In genomic region chr20:440636-441035, GRCh38 we compare ENCODE assay signal across 20 cellular contexts.
"Had no signal": no experiment of that assay in that cellular context is flagged by ENCODE, and none has a peak within 500 bp of the region (broad histone marks: within the 10 kb centered on the region; RNA-seq: fewer than 3 reads in every experiment).

No MANE protein-coding gene starts in this region.

- H3K9me3 ChIP-seq: body of pancreas, stomach had no signal

- ATAC-seq: activated T-cell treated with anti-CD3 and anti-CD28 coated beads, Interleukin-2, amount 50 U/mL, for 72 hours; body of pancreas; foreskin keratinocyte; left lobe of liver had no signal

- H3K4me3 ChIP-seq: body of pancreas, dorsolateral prefrontal cortex, lung, stomach had no signal

- DNase-seq: activated CD4-positive, alpha-beta T cell treated with anti-CD3 and anti-CD28 coated beads, Interleukin-2, amount 50 U/mL, for 1 hour; activated CD8-positive, alpha-beta memory T cell treated with anti-CD3 and anti-CD28 coated beads for 24 hours; activated gamma-delta T cell; activated naive CD8-positive, alpha-beta T cell treated with anti-CD3 and anti-CD28 coated beads for 36 hours; activated T-cell treated with anti-CD3 and anti-CD28 coated beads, Interleukin-2, amount 50 U/mL, for 72 hours; amygdala; body of pancreas; caudate nucleus; dorsolateral prefrontal cortex; foreskin keratinocyte; hippocampal formation; kidney; occipital lobe; retina; stimulated activated CD4-positive, alpha-beta T cell treated with anti-CD3 and anti-CD28 coated beads, Interleukin-12 subunit alpha, Interleukin-12 subunit beta, amount 100 ng/mL, for 4 hours; stimulated activated CD4-positive, alpha-beta T cell treated with anti-CD3 and anti-CD28 coated beads, Interleukin-2, amount 100 ng/mL, for 24 hours; stomach; T1000 had no signal

- H3K4me1 ChIP-seq: body of pancreas had no signal

- H3K27ac ChIP-seq: body of pancreas, foreskin keratinocyte, stomach had no signal

- H3K27me3 ChIP-seq: body of pancreas, dorsolateral prefrontal cortex, foreskin keratinocyte, stomach had no signal
